Comparison of ENCODE assay signal across 12 cellular contexts in genomic region chr9:278651-279050, GRCh38.
DNase-seq lines count a peak whose midpoint lies in the region; ATAC-seq, FAIRE-seq and TF ChIP-seq lines count a peak whose summit lies in the region.
"Had no signal": no experiment of that assay in that cellular context is flagged by ENCODE, and none has a peak within 500 bp of the region (broad histone marks: within the 10 kb centered on the region; RNA-seq: fewer than 3 reads in every experiment).

No MANE protein-coding gene starts in this region.

- intact Hi-C loops in PC-3 (cut with micrococcal nuclease) = no loop called here
- intact Hi-C loops in GM12878 (cut with micrococcal nuclease; ENCODE audit: unreplicated experiment) = no loop called here

- in situ Hi-C loops in GM12878 (cut with MboI) = no loop called here

- H3F3A ChIP-seq in PC-3 (ENCODE audit: low read length, unreplicated experiment) = no peaks in the 10 kb centered on the region

- no peak overlapping the region for H3K4me3 Mint-ChIP-seq in chondrocyte (ENCODE audit: unreplicated experiment)
- H3K4me3 Mint-ChIP-seq: mesothelial cell of epicardium had no signal

- H3K79me2 ChIP-seq in PC-3 (ENCODE audit: low read length) = no peaks in the 10 kb centered on the region
- peaks cover 86% of the 10 kb centered on the region for H3K79me2 ChIP-seq in GM12878 (ENCODE audit: control insufficient read depth, insufficient read depth, low read length)

- H3K9me3 Mint-ChIP-seq in chondrocyte (ENCODE audit: low read depth) = no peaks in the 10 kb centered on the region
- H3K9me3 Mint-ChIP-seq: mesothelial cell of epicardium had no signal

- no peaks in the 10 kb centered on the region for H4K20me1 ChIP-seq in PC-3 (ENCODE audit: low read length)
- H4K20me1 ChIP-seq in GM12878 (ENCODE audit: control insufficient read depth, insufficient read depth) = no peaks in the 10 kb centered on the region

- H3K4me1 Mint-ChIP-seq in chondrocyte (ENCODE audit: low read depth) = no peaks in the 10 kb centered on the region

- H3K4me1 ChIP-seq in PC-3 (ENCODE audit: insufficient read depth, low read length) (no peaks in the 10 kb centered on the region), GM12878 (ENCODE audit: control insufficient read depth, insufficient read depth, low read length) (peaks cover 20% of the 10 kb centered on the region)
- H3K4me1 ChIP-seq: thyroid gland had no signal

- 60% methylated on average over 8 of the region's 8 CpGs for WGBS in GM12878 (ENCODE audit: insufficient coverage, insufficient replicate concordance, low lambda C conversion rate, missing lambda C conversion rate)

- no peak for TF ChIP-seq POLR2A in GM12878 (IDR thresholded peaks at IDR 0.05; ENCODE audit: low read depth, low read length)

- H3K4me3 ChIP-seq in PC-3 (ENCODE audit: low read length) (no peak overlapping the region), GM12878 (no peak overlapping the region)
- H3K4me3 ChIP-seq: thyroid gland had no signal

- H3K9ac ChIP-seq in PC-3 (ENCODE audit: low read length) (no peak overlapping the region), GM12878 (ENCODE audit: control insufficient read depth, insufficient read depth, low read length) (no peak overlapping the region)

- SMC1A ChIA-PET in GM12878 (lab: Charles Lee; ENCODE audit: uncharacterized antibody, unreplicated experiment) = interaction anchor here (2.3 kb wide), 1 partner anchor 9 kb away, joined by 11 read pairs; no protein-coding TSS in a partner anchor

- DNase-seq in PC-3 = no peak
- DNase-seq in GM12878 (ENCODE audit: low read depth, low spot score) = no peak
- DNase-seq in stimulated activated CD8-positive, alpha-beta memory T cell treated with anti-CD3 and anti-CD28 coated beads, Interleukin-4, amount 100 ng/mL, for 48 hours = peak; percentile 59
- DNase-seq in SKM-1 treated with dmso at 0.1 percent for 144 hours (lab: John Stamatoyannopoulos, UW; ENCODE audit: unreplicated experiment) = no peak
- DNase-seq in chondrocyte (ENCODE audit: low spot score) = no peak
- DNase-seq in GM20000 (ENCODE audit: low spot score) = no peak
- no peak for DNase-seq in HUDEP-2 (lab: John Stamatoyannopoulos, UW; ENCODE audit: unreplicated experiment in 76 of 76)
- DNase-seq: thyroid gland, WERI-Rb-1 had no signal

- peak; percentile 56 for ATAC-seq in GM21515 (IDR thresholded peaks at IDR 0.05; ENCODE audit: unreplicated experiment)
- ATAC-seq in PC-3 = peak; percentile 63
- ATAC-seq in GM12878 = peak; percentile 45

- H3K27me3 Mint-ChIP-seq in chondrocyte (ENCODE audit: low read depth) = peaks cover 3% of the 10 kb centered on the region

- FAIRE-seq in GM12878 (lab: Jason Lieb, UNC) = no peak
- FAIRE-seq: H1 had no signal

- no peaks in the 10 kb centered on the region for H3K27me3 ChIP-seq in PC-3 (ENCODE audit: low read length)
- no peaks in the 10 kb centered on the region for H3K27me3 ChIP-seq in GM12878 (replicated peaks in 1 of 2; ENCODE audit: control insufficient read depth in 2 of 2, insufficient read depth in 2 of 2, low read length in 1 of 2)
- H3K27me3 ChIP-seq: thyroid gland had no signal

- RAD21 ChIA-PET in GM12878 (lab: Charles Lee; ENCODE audit: unreplicated experiment) = no interaction called here

- BruUV-seq in PC-3 (replicated peaks; lab: Mats Ljungman, UMichigan) = no TSS peak
- TSS peak; percentile 0 for BruUV-seq in GM12878 (replicated peaks; lab: Mats Ljungman, UMichigan)

- H3K27ac ChIP-seq in PC-3 (ENCODE audit: low read length) (no peak overlapping the region), GM12878 (ENCODE audit: control insufficient read depth, insufficient read depth) (no peak overlapping the region)
- H3K27ac ChIP-seq: thyroid gland, WERI-Rb-1 had no signal

- TF ChIP-seq CTCF in PC-3 (conservative IDR thresholded peaks at IDR 0.05; ENCODE audit: low read depth, low read length) (no peak), GM12878 (IDR thresholded peaks at IDR 0.05 in 2 of 3, conservative IDR thresholded peaks at IDR 0.05 in 1 of 3; ENCODE audit: control insufficient read depth in 2 of 3, extremely low read depth in 1 of 3, insufficient read depth in 1 of 3, low read depth in 3 of 3, low read length in 3 of 3) (no peak), chondrocyte (IDR thresholded peaks at IDR 0.05) (no peak), GM20000 (IDR thresholded peaks at IDR 0.05; ENCODE audit: extremely low read depth, missing control alignments) (no peak)

- POLR2A ChIA-PET in PC-3 (lab: Charles Lee; ENCODE audit: unreplicated experiment) = no interaction called here
- POLR2A ChIA-PET in GM12878 (lab: Charles Lee) = no interaction called here

- H3K9me3 ChIP-seq in PC-3 (ENCODE audit: low read length) (no peaks in the 10 kb centered on the region), GM12878 (replicated peaks; ENCODE audit: control insufficient read depth, insufficient read depth, low read length) (peaks cover 4% of the 10 kb centered on the region; the same call in 2 of the 3 replicates)
- H3K9me3 ChIP-seq: thyroid gland had no signal

- H3K27ac Mint-ChIP-seq in chondrocyte (ENCODE audit: unreplicated experiment) = no peak overlapping the region
- H3K27ac Mint-ChIP-seq: mesothelial cell of epicardium had no signal

- no peaks in the 10 kb centered on the region for H3K36me3 ChIP-seq in PC-3 (ENCODE audit: low read depth, low read length)
- peaks cover 0 to 23% of the 10 kb centered on the region in 2 experiments; a peak in 2 of 4 replicates for H3K36me3 ChIP-seq in GM12878 (ENCODE audit: control insufficient read depth in 2 of 2, insufficient read depth in 2 of 2, low read length in 1 of 2)
- H3K36me3 ChIP-seq: thyroid gland, WERI-Rb-1 had no signal

- TF ChIP-seq RAD21 in GM12878 (IDR thresholded peaks at IDR 0.05; ENCODE audit: insufficient read depth, low read depth, low read length) = no peak

- H3K36me3 Mint-ChIP-seq in chondrocyte (ENCODE audit: low read depth) = no peaks in the 10 kb centered on the region
- H3K36me3 Mint-ChIP-seq: mesothelial cell of epicardium had no signal

- H2AFZ ChIP-seq in PC-3 (ENCODE audit: low read length) = no peak overlapping the region
- H2AFZ ChIP-seq in GM12878 (ENCODE audit: control insufficient read depth, low read depth, low read length) = no peak overlapping the region

- TF ChIP-seq EP300 in GM12878 (IDR thresholded peaks at IDR 0.05; ENCODE audit: borderline replicate concordance in 1 of 2, control insufficient read depth in 1 of 2, low read depth in 2 of 2, low read length in 2 of 2) = no peak

- H3K4me2 ChIP-seq in PC-3 (ENCODE audit: low read length) (no peak overlapping the region), GM12878 (ENCODE audit: control insufficient read depth, insufficient read depth) (peak overlapping the region; percentile 40)

- H3K9me2 ChIP-seq in PC-3 (replicated peaks; ENCODE audit: low read length) = no peaks in the 10 kb centered on the region

- CTCF ChIA-PET in PC-3 (lab: Charles Lee) = no interaction called here
- CTCF ChIA-PET in GM12878 (lab: Yijun Ruan, JAX) = interaction anchor here (1.8 kb wide), 1 partner anchor 8 kb away, joined by 4 read pairs; no protein-coding TSS in a partner anchor

TF ChIP-seq in GM12878, 131 proteins besides CTCF, POLR2A, EP300 and RAD21:
- TF ChIP-seq PRDM15 (CRISPR knock-in tag; IDR thresholded peaks at IDR 0.05) (no peak), RELA (IDR thresholded peaks at IDR 0.05; ENCODE audit: borderline replicate concordance, partially characterized antibody) (no peak), KLF5 (IDR thresholded peaks at IDR 0.05; ENCODE audit: partially characterized antibody) (no peak), STAT1 (conservative IDR thresholded peaks at IDR 0.05) (no peak), NRF1 (conservative IDR thresholded peaks at IDR 0.05; ENCODE audit: low read depth, low read length) (no peak)
- TF ChIP-seq, protein P1, sequence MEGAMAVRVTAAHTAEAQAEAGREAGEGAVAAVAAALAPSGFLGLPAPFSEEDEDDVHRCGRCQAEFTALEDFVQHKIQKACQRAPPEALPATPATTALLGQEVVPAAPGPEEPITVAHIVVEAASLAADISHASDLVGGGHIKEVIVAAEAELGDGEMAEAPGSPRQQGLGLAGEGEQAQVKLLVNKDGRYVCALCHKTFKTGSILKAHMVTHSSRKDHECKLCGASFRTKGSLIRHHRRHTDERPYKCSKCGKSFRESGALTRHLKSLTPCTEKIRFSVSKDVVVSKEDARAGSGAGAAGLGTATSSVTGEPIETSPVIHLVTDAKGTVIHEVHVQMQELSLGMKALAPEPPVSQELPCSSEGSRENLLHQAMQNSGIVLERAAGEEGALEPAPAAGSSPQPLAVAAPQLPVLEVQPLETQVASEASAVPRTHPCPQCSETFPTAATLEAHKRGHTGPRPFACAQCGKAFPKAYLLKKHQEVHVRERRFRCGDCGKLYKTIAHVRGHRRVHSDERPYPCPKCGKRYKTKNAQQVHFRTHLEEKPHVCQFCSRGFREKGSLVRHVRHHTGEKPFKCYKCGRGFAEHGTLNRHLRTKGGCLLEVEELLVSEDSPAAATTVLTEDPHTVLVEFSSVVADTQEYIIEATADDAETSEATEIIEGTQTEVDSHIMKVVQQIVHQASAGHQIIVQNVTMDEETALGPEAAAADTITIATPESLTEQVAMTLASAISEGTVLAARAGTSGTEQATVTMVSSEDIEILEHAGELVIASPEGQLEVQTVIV (IDR thresholded peaks at IDR 0.05; ENCODE audit: borderline replicate concordance, partially characterized antibody) = no peak
